10 cellular contexts compared by ENCODE assay signal in genomic region chr4:48490012-48490679, GRCh38. TPM values are rescaled to one million over a fixed set of nuclear protein-coding genes. Genes with fewer than 3 reads are reported as not detected.
DNase-seq lines count a peak whose midpoint lies in the region; ATAC-seq, FAIRE-seq and TF ChIP-seq lines count a peak whose summit lies in the region.
"Had no signal": no experiment of that assay in that cellular context is flagged by ENCODE, and none has a peak within 500 bp of the region (broad histone marks: within the 10 kb centered on the region; RNA-seq: fewer than 3 reads in every experiment).

A gene with protein sequence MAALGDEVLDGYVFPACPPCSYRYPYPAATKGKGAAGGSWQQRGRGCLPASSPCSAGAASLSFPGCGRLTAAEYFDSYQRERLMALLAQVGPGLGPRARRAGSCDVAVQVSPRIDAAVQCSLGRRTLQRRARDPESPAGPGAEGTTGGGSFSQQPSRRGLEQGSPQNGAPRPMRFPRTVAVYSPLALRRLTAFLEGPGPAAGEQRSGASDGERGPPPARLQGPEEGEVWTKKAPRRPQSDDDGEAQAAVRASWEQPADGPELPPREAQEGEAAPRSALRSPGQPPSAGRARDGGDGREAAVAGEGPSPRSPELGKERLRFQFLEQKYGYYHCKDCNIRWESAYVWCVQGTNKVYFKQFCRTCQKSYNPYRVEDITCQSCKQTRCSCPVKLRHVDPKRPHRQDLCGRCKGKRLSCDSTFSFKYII (plus strand): TSS chr4:48490252. CDS start chr4:48490292, 40 bp downstream.

- H2BK15ac ChIP-seq in mesendoderm (replicated peaks; ENCODE audit: low read depth): no peak within 1 kb of the TSS

- no peaks in the 10 kb centered on the region for H4K20me1 ChIP-seq in mammary epithelial cell (ENCODE audit: insufficient read depth, low read length)

- H3K79me1 ChIP-seq in mesendoderm (ENCODE audit: low read length): no peaks in the 10 kb centered on the region

- H3K79me2 ChIP-seq in mammary epithelial cell (ENCODE audit: insufficient read depth, low read length) (no peaks in the 10 kb centered on the region), mesendoderm (ENCODE audit: control insufficient read depth, insufficient read depth, low read length) (no peaks in the 10 kb centered on the region)

- dilution Hi-C loops in mammary epithelial cell (cut with HindIII; ENCODE audit: low sequenced_read_pairs): no loop called here

- DNase-seq in AG04450 (ENCODE audit: low read depth, low spot score): no peak
- DNase-seq in mammary epithelial cell: no peak
- DNase-seq in mesendoderm: peak; percentile 21
- DNase-seq in HTR-8/SVneo (ENCODE audit: insufficient read length, low spot score): no peak
- no peak for DNase-seq in effector CD8-positive, alpha-beta T cell (lab: John Stamatoyannopoulos, UW)
- no peak for DNase-seq in cortex of kidney (lab: John Stamatoyannopoulos, UW)
- DNase-seq in activated effector memory CD4-positive, alpha-beta T cell treated with Interleukin-2 at 50 U/mL for 16 hours: no peak

- H3K9me3 ChIP-seq in AG04450 (ENCODE audit: control insufficient read depth, insufficient read depth, low read length) (peaks cover 8% of the 10 kb centered on the region; the same call in 1 of the 2 replicates), mammary epithelial cell (replicated peaks; ENCODE audit: insufficient read depth, low read length) (no peaks in the 10 kb centered on the region)

- BruUV-seq in mammary epithelial cell (replicated peaks; lab: Mats Ljungman, UMichigan): no TSS peak

- no peak for TF ChIP-seq CTCF in AG04450 (IDR thresholded peaks at IDR 0.05; ENCODE audit: low read depth, low read length)
- TF ChIP-seq CTCF in mammary epithelial cell (conservative IDR thresholded peaks at IDR 0.05 in 1 of 2, IDR thresholded peaks at IDR 0.05 in 1 of 2; ENCODE audit: extremely low read depth in 1 of 2, insufficient read depth in 1 of 2, low read depth in 1 of 2, low read length in 2 of 2): no peak

- 6% methylated on average over 14 of the region's 80 CpGs for WGBS in mammary epithelial cell (ENCODE audit: low coverage, missing lambda C conversion rate)
- WGBS in mesendoderm (ENCODE audit: extremely low coverage, insufficient coverage, low lambda C conversion rate): no CpG with 5 or more reads among the region's 80 CpGs

- H3K56ac ChIP-seq in mesendoderm (ENCODE audit: low read length): peak within 1 kb of the TSS; percentile 65

- H2BK120ac ChIP-seq in mesendoderm (ENCODE audit: low read depth, low read length): no peak within 1 kb of the TSS

- no peak within 1 kb of the TSS for H4K5ac ChIP-seq in mesendoderm (ENCODE audit: low read length)

- no peak within 1 kb of the TSS for H3K18ac ChIP-seq in mesendoderm (ENCODE audit: low read length)

- no peak for FAIRE-seq in HTR-8/SVneo (lab: Jason Lieb, UNC)
- FAIRE-seq: colon had no signal

- POLR2A ChIA-PET in AG04450 (lab: Yijun Ruan, JAX): no interaction called here

- ATAC-seq in HG02885 (IDR thresholded peaks at IDR 0.05; ENCODE audit: poor library complexity, unreplicated experiment): peak; percentile 68

- H3K4me1 ChIP-seq in mammary epithelial cell (ENCODE audit: insufficient read depth, low read length) (peaks cover 9% of the 10 kb centered on the region), mesendoderm (ENCODE audit: control insufficient read depth, low read depth, low read length) (no peaks in the 10 kb centered on the region)

- peaks cover 54% of the 10 kb centered on the region for H3K27me3 ChIP-seq in AG04450 (ENCODE audit: control insufficient read depth, insufficient read depth, low read length)
- peaks cover 19% of the 10 kb centered on the region for H3K27me3 ChIP-seq in mammary epithelial cell (ENCODE audit: insufficient read depth, low read length)
- peaks cover 28% of the 10 kb centered on the region for H3K27me3 ChIP-seq in mesendoderm (ENCODE audit: insufficient read depth, low read length, poor library complexity)

- H3K27ac ChIP-seq in AG04450 (ENCODE audit: low read depth, low read length) (no peak within 1 kb of the TSS), mammary epithelial cell (ENCODE audit: insufficient read depth, low read depth, low read length) (no peak within 1 kb of the TSS), mesendoderm (ENCODE audit: low read depth, low read length) (no peak within 1 kb of the TSS)

- H4K8ac ChIP-seq in mesendoderm (ENCODE audit: low read depth, low read length): peak within 1 kb of the TSS; percentile 42

- H3K4me2 ChIP-seq in mammary epithelial cell (ENCODE audit: insufficient read depth, low read depth, low read length) (peak within 1 kb of the TSS; percentile 88), mesendoderm (ENCODE audit: low read length) (peak within 1 kb of the TSS; percentile 26)

- no peak within 1 kb of the TSS for H3K9ac ChIP-seq in mammary epithelial cell (ENCODE audit: insufficient read depth, low read length)
- H3K9ac ChIP-seq in mesendoderm (ENCODE audit: low read length): no peak within 1 kb of the TSS

- H2AK5ac ChIP-seq in mesendoderm (ENCODE audit: low read length): no peak within 1 kb of the TSS

- peak within 1 kb of the TSS; percentile 87 for H2AFZ ChIP-seq in mammary epithelial cell (ENCODE audit: low read depth, low read length)

- no peak within 1 kb of the TSS for H2BK5ac ChIP-seq in mesendoderm (ENCODE audit: low read length)

- H3K4ac ChIP-seq in mesendoderm (ENCODE audit: low read depth, low read length): no peak within 1 kb of the TSS

- no peaks in the 10 kb centered on the region for H3K36me3 ChIP-seq in mammary epithelial cell (ENCODE audit: insufficient read depth, low read length)
- no peaks in the 10 kb centered on the region for H3K36me3 ChIP-seq in mesendoderm (ENCODE audit: control insufficient read depth, insufficient read depth, low read length)

- CTCF ChIA-PET in AG04450 (lab: Charles Lee): no interaction called here
- CTCF ChIA-PET in mammary epithelial cell (lab: Charles Lee; ENCODE audit: low non-redundant PET): no interaction called here

- intact Hi-C loops in mammary epithelial cell (cut with micrococcal nuclease): no loop called here

- in situ Hi-C loops in mammary epithelial cell (cut with MboI; ENCODE audit: low sequenced_read_pairs in 2 of 2): loop anchor here in 1 of 2 donors (25.0 kb wide), 1 partner anchor 178 kb away; no protein-coding TSS in a partner anchor

- peak within 1 kb of the TSS; percentile 2; the same call in 1 of the 2 replicates for H3K4me3 ChIP-seq in AG04450 (ENCODE audit: low read depth, low read length)
- H3K4me3 ChIP-seq in mammary epithelial cell (replicated peaks in 1 of 3; ENCODE audit: insufficient read depth in 1 of 3, low read depth in 2 of 3, low read length in 3 of 3): peak within 1 kb of the TSS; percentile 28 to 45 (median 40)
- H3K4me3 ChIP-seq in mesendoderm (ENCODE audit: low read length): no peak within 1 kb of the TSS

- H3K23ac ChIP-seq in mesendoderm (ENCODE audit: low read length): no peak within 1 kb of the TSS

RNA-seq across cellular contexts. Expression of the gene that starts here (rescaled TPM):
- polyA plus RNA-seq in AG04450 (2011; rRNA removed): not detected in 2 replicates
- polyA minus RNA-seq in AG04450 (2011; rRNA and poly(A)+ RNA removed): not detected in 2 replicates
- total RNA-seq in mammary epithelial cell: not detected
- not detected for polyA plus RNA-seq in mammary epithelial cell
- polyA minus RNA-seq in mammary epithelial cell: not detected
- 0.10 TPM for polyA plus RNA-seq in mesendoderm (2013, experiment 1 of 2)
- polyA plus RNA-seq in mesendoderm (2013, experiment 2 of 2): 0.03 TPM
- total RNA-seq: NCI-H460 had no signal
